8 cellular contexts compared by ENCODE assay signal in the genomic region with DNA sequence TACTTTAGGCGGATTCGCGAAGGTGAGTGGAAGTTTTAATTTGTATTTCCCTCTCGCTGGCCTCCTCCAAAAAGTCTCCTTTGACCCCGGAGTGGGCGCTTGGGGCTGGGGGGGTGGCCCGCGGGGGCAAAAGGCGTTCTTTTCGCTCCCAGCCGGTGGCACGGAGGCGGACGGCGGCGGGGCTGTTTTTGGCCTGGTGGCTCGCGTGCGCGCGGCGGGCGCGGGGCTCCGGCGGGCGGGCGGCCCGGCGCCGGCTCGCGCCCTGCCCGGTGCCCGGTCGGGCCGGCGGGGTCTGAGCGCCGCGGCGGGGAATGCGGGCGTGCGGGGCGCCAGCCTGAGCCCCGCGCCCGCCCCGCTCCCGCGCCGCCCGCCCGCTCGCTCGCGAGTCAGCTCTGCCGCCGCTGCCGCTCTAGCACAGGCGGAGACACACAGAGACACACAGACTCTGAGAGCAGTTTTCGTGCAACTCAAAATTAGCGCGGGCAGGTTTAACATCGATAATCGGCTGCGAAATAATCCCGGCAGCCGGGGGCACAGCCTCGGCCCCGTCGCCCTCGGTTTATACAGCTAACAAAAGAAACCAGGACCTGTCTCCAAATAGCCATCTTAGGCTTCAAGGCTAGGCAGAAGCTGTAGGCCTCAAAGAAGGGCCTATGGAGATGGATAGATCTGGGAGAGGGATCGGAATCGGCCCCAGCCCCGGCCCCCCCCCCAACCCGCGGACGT. TPM values are rescaled to one million over a fixed set of nuclear protein-coding genes. Genes with fewer than 3 reads are reported as not detected.
DNase-seq lines count a peak whose midpoint lies in the region; ATAC-seq and TF ChIP-seq lines count a peak whose summit lies in the region.

No MANE protein-coding gene starts in this region.

- TF ChIP-seq CTCF in A673 (conservative IDR thresholded peaks at IDR 0.05; ENCODE audit: low read depth, low read length) = no peak

- POLR2A ChIA-PET in A673 (lab: Charles Lee; ENCODE audit: low non-redundant PET) = interaction anchor here (0.7 kb wide), 1 partner anchor 323 kb away, joined by 3 read pairs; no protein-coding TSS in a partner anchor

- H3K4me3 ChIP-seq in A673 (ENCODE audit: low read depth, low read length, poor library complexity, severe bottlenecking) (peak overlapping the region; percentile 94), endocrine pancreas (ENCODE audit: control insufficient read depth, insufficient read depth, low read length) (peak overlapping the region; percentile 91), mesodermal cell (ENCODE audit: extremely low read depth, insufficient read depth, low read length, poor library complexity, severe bottlenecking) (peak overlapping the region; percentile 93)

- H3K9me3 ChIP-seq in A673 (ENCODE audit: low read depth, low read length, poor library complexity, severe bottlenecking) (no peaks in the 10 kb centered on the region), endocrine pancreas (ENCODE audit: control insufficient read depth, low read length) (no peaks in the 10 kb centered on the region), mesodermal cell (ENCODE audit: control insufficient read depth, low read length) (no peaks in the 10 kb centered on the region)

- intact Hi-C loops in A673 (cut with micrococcal nuclease; ENCODE audit: unreplicated experiment) = no loop called here

- H3K27ac ChIP-seq in A673 (ENCODE audit: low read depth, low read length, poor library complexity, severe bottlenecking) (peak overlapping the region; percentile 99), mesodermal cell (ENCODE audit: low read depth, low read length, severe bottlenecking) (peak overlapping the region; percentile 93)

- TF ChIP-seq POLR2A in GM18526 (IDR thresholded peaks at IDR 0.05; ENCODE audit: extremely low read depth, insufficient read length) = peak; percentile 16

- peaks cover 31% of the 10 kb centered on the region for H3K36me3 Mint-ChIP-seq in activated CD8-positive, alpha-beta memory T cell treated with anti-CD3 and anti-CD28 coated beads, Interleukin-2, amount 10 ng/mL, durations not matched to agents 7 days and 5 days

- DNase-seq in A673 (ENCODE audit: low spot score) (peak; percentile 67), NCI-H748 (lab: John Stamatoyannopoulos, UW; ENCODE audit: unreplicated experiment) (peak; percentile 76)
- peak; percentile 77 for DNase-seq in activated CD8-positive, alpha-beta memory T cell treated with anti-CD3 and anti-CD28 coated beads, Interleukin-2, amount 10 ng/mL, durations not matched to agents 7 days and 5 days
- DNase-seq in stimulated activated CD8-positive, alpha-beta memory T cell treated with anti-CD3 and anti-CD28 coated beads, Interleukin-15, amount 100 ng/mL, for 24 hours (ENCODE audit: low read depth) = peak; percentile 23

- peak overlapping the region; percentile 95 for H3K27ac Mint-ChIP-seq in activated CD8-positive, alpha-beta memory T cell treated with anti-CD3 and anti-CD28 coated beads, Interleukin-2, amount 10 ng/mL, durations not matched to agents 7 days and 5 days

- H3K27me3 Mint-ChIP-seq in activated CD8-positive, alpha-beta memory T cell treated with anti-CD3 and anti-CD28 coated beads, Interleukin-2, amount 10 ng/mL, durations not matched to agents 7 days and 5 days = no peaks in the 10 kb centered on the region

- WGBS in mesodermal cell (ENCODE audit: insufficient coverage in 2 of 2), 2 experiments = 0 to 1% methylated on average over 40 to 55 of the region's 80 CpGs

- CTCF ChIA-PET in A673 (lab: Charles Lee) = interaction anchor here (1.3 kb wide), 1 partner anchor 187 kb away, joined by 6 read pairs; no protein-coding TSS in a partner anchor
- CTCF ChIA-PET in activated CD8-positive, alpha-beta memory T cell treated with anti-CD3 and anti-CD28 coated beads, Interleukin-2, amount 10 ng/mL, durations not matched to agents 7 days and 5 days (lab: Charles Lee) = interaction anchor here (1.0 to 6.0 kb wide), 10 partner anchors 13 to 515 kb away, joined by 3 to 70 read pairs (median 4); a partner anchor contains a TSS

- H3K27me3 ChIP-seq in A673 (replicated peaks; ENCODE audit: insufficient read depth, low read depth, low read length, poor library complexity) (no peaks in the 10 kb centered on the region), endocrine pancreas (ENCODE audit: control insufficient read depth, insufficient read depth, low read length) (no peaks in the 10 kb centered on the region)

- H3K4me3 Mint-ChIP-seq in activated CD8-positive, alpha-beta memory T cell treated with anti-CD3 and anti-CD28 coated beads, Interleukin-2, amount 10 ng/mL, durations not matched to agents 7 days and 5 days = peak overlapping the region; percentile 95

- H3K4me1 Mint-ChIP-seq in activated CD8-positive, alpha-beta memory T cell treated with anti-CD3 and anti-CD28 coated beads, Interleukin-2, amount 10 ng/mL, durations not matched to agents 7 days and 5 days = peaks cover 20% of the 10 kb centered on the region

- no TSS peak for BruUV-seq in A673 (replicated peaks; lab: Mats Ljungman, UMichigan)

- ATAC-seq in activated CD8-positive, alpha-beta memory T cell treated with anti-CD3 and anti-CD28 coated beads, Interleukin-2, amount 10 ng/mL, durations not matched to agents 7 days and 5 days = peak; percentile 6
- ATAC-seq in GM18873 (IDR thresholded peaks at IDR 0.05; ENCODE audit: low FRiP score, unreplicated experiment) = no peak

- peak overlapping the region; percentile 72 for H3K9ac ChIP-seq in endocrine pancreas (ENCODE audit: control insufficient read depth, insufficient read depth, low read length)

- H3K36me3 ChIP-seq in A673 (ENCODE audit: insufficient read depth, low read length, poor library complexity, severe bottlenecking) (peaks cover 39% of the 10 kb centered on the region), endocrine pancreas (ENCODE audit: control insufficient read depth, insufficient read depth, low read length) (no peaks in the 10 kb centered on the region), mesodermal cell (ENCODE audit: control insufficient read depth, insufficient read depth, low read length) (peaks cover 12% of the 10 kb centered on the region)

- H3K9me3 Mint-ChIP-seq in activated CD8-positive, alpha-beta memory T cell treated with anti-CD3 and anti-CD28 coated beads, Interleukin-2, amount 10 ng/mL, durations not matched to agents 7 days and 5 days (ENCODE audit: low read depth) = no peaks in the 10 kb centered on the region

- H3K4me1 ChIP-seq in A673 (ENCODE audit: insufficient read depth, low read length, poor library complexity, severe bottlenecking) = peaks cover 17% of the 10 kb centered on the region
- H3K4me1 ChIP-seq in endocrine pancreas (ENCODE audit: control insufficient read depth, insufficient read depth, low read length) = peaks cover 28% of the 10 kb centered on the region
- H3K4me1 ChIP-seq in mesodermal cell (ENCODE audit: control insufficient read depth, insufficient read depth, low read length, poor library complexity, severe bottlenecking) = peaks cover 3% of the 10 kb centered on the region

RNA-seq across cellular contexts. Expression of a gene that starts 0.8 kb away (rescaled TPM):
- 60.3 and 72.2 TPM in 2 replicates for total RNA-seq in A673 (2021)
- total RNA-seq in activated CD8-positive, alpha-beta memory T cell treated with anti-CD3 and anti-CD28 coated beads, Interleukin-2, amount 10 ng/mL, durations not matched to agents 7 days and 5 days = 10 to 100 TPM; 38.3 to 49.6 TPM
- 26.1 TPM for polyA plus RNA-seq in mesodermal cell (2013, experiment 1 of 2)
- polyA plus RNA-seq in mesodermal cell (2013, experiment 2 of 2) = 25.9 TPM

Comparison
In these comparisons a context has a peak if more than half of its experiments do, and no peak if none do; other contexts are left out.
1. DNase-seq: peak in every context shown above with its lines; median percentile 77 in activated CD8-positive, alpha-beta memory T cell treated with anti-CD3 and anti-CD28 coated beads, Interleukin-2, amount 10 ng/mL, durations not matched to agents 7 days and 5 days; 76 in NCI-H748; 67 in A673; 23 in stimulated activated CD8-positive, alpha-beta memory T cell treated with anti-CD3 and anti-CD28 coated beads, Interleukin-15, amount 100 ng/mL, for 24 hours.